In genomic region chr15:23566070-23567050, GRCh38 we compare ENCODE assay signal across 8 cellular contexts. TPM values are rescaled to one million over a fixed set of nuclear protein-coding genes. Genes with fewer than 3 reads are reported as not detected.
DNase-seq lines count a peak whose midpoint lies in the region; ATAC-seq and TF ChIP-seq lines count a peak whose summit lies in the region.

No MANE protein-coding gene starts in this region.

- no peak for ATAC-seq in PC-3

- peak; percentile 57 for DNase-seq in activated CD8-positive, alpha-beta memory T cell treated with anti-CD3 and anti-CD28 coated beads for 24 hours
- no peak for DNase-seq in activated CD8-positive, alpha-beta memory T cell treated with anti-CD3 and anti-CD28 coated beads, Interleukin-2, amount 50 U/mL, for 48 hours
- peak; percentile 68 for DNase-seq in PC-3
- peak; percentile 15 for DNase-seq in astrocyte of the cerebellum (ENCODE audit: low read depth)
- DNase-seq in ovary = peak in 1 of 5 donors; percentile 15
- DNase-seq in iPS-NIHi11 (ENCODE audit: low spot score) = no peak
- no peak for DNase-seq in RWPE1 (ENCODE audit: low spot score)
- no peak for DNase-seq in SKM-1 treated with dmso at 0.1 percent for 144 hours (lab: John Stamatoyannopoulos, UW; ENCODE audit: unreplicated experiment)

- TF ChIP-seq POLR2A in ovary (IDR thresholded peaks at IDR 0.05) = no peak

- CTCF ChIA-PET in PC-3 (lab: Charles Lee) (no interaction called here), RWPE1 (lab: Yijun Ruan, JAX) (no interaction called here)

- no peaks in the 10 kb centered on the region for H3K9me2 ChIP-seq in PC-3 (replicated peaks; ENCODE audit: low read length)

- peak overlapping the region; percentile 27; the same call in 1 of the 2 replicates for H3K9ac ChIP-seq in PC-3 (ENCODE audit: low read length)

- H3F3A ChIP-seq in PC-3 (ENCODE audit: low read length, unreplicated experiment) = no peaks in the 10 kb centered on the region

- POLR2A ChIA-PET in PC-3 (lab: Charles Lee; ENCODE audit: unreplicated experiment) (no interaction called here), RWPE1 (lab: Yijun Ruan, JAX; ENCODE audit: low non-redundant PET) (no interaction called here)

- H3K4me2 ChIP-seq in PC-3 (ENCODE audit: low read length) = 0 out of 2 replicates have a peak overlapping the region, but pooled peaks have one; percentile 30

- BruUV-seq in PC-3 (replicated peaks; lab: Mats Ljungman, UMichigan) = no TSS peak

- H3K9me3 ChIP-seq in PC-3 (ENCODE audit: low read length) = no peaks in the 10 kb centered on the region
- no peaks in the 10 kb centered on the region for H3K9me3 ChIP-seq in ovary

- H3K27ac ChIP-seq in PC-3 (ENCODE audit: low read length) = peak overlapping the region; percentile 46
- H3K27ac ChIP-seq in ovary = no peak overlapping the region
- no peak overlapping the region for H3K27ac ChIP-seq in RWPE1

- no peaks in the 10 kb centered on the region for H4K20me1 ChIP-seq in PC-3 (ENCODE audit: low read length)

- TF ChIP-seq EP300 in ovary (IDR thresholded peaks at IDR 0.05) = no peak

- H3K27me3 ChIP-seq in PC-3 (ENCODE audit: low read length) = no peaks in the 10 kb centered on the region
- no peaks in the 10 kb centered on the region for H3K27me3 ChIP-seq in ovary

- no peak overlapping the region for H2AFZ ChIP-seq in PC-3 (ENCODE audit: low read length)

- no peak for TF ChIP-seq CTCF in PC-3 (conservative IDR thresholded peaks at IDR 0.05; ENCODE audit: low read depth, low read length)
- no peak for TF ChIP-seq CTCF in astrocyte of the cerebellum (IDR thresholded peaks at IDR 0.05; ENCODE audit: low read depth, low read length, missing control alignments)
- no peak for TF ChIP-seq CTCF in ovary (IDR thresholded peaks at IDR 0.05)
- TF ChIP-seq CTCF in RWPE1 (conservative IDR thresholded peaks at IDR 0.05; ENCODE audit: low read depth) = no peak

- in situ Hi-C loops in astrocyte of the cerebellum (cut with HindIII; ENCODE audit: low sequenced_read_pairs) = no loop called here

- H3K4me3 ChIP-seq in PC-3 (ENCODE audit: low read length) (0 out of 2 replicates have a peak overlapping the region, but pooled peaks have one; percentile 5), astrocyte of the cerebellum (ENCODE audit: low read depth, low read length) (peak overlapping the region; percentile 80), ovary (peak overlapping the region; percentile 18)

- H3K36me3 ChIP-seq in PC-3 (ENCODE audit: low read depth, low read length) (no peaks in the 10 kb centered on the region), ovary (no peaks in the 10 kb centered on the region)

- intact Hi-C loops in PC-3 (cut with micrococcal nuclease) = no loop called here
- intact Hi-C loops in ovary (cut with DNase I) = no loop called here

- H3K4me1 ChIP-seq in PC-3 (ENCODE audit: insufficient read depth, low read length) (0 out of 2 replicates have a peak, but pooled peaks cover 3% of the 10 kb centered on the region), ovary (ENCODE audit: insufficient read depth) (no peaks in the 10 kb centered on the region)

- 79 to 89% (median 86%) methylated on average over 31 of the region's 31 CpGs for WGBS in ovary, 3 donors

- H3K79me2 ChIP-seq in PC-3 (ENCODE audit: low read length) = no peaks in the 10 kb centered on the region

RNA-seq across cellular contexts. Expression of gene MKRN3, which starts 0.9 kb away (rescaled TPM):
- total RNA-seq in PC-3 (2014; rRNA removed) (0.18 and 1.8 TPM in 2 replicates), ovary (1 to 10 TPM in 2 of 7 donors, under 1 TPM in 2, not detected in 3; 0.48 to 2.2 (median 1.3) TPM)
- under 1 TPM; 0.38 to 0.61 TPM for polyA plus RNA-seq in ovary

Comparison
In these comparisons a context has a peak if more than half of its experiments do, and no peak if none do; other contexts are left out.
1. DNase-seq: peak in activated CD8-positive, alpha-beta memory T cell treated with anti-CD3 and anti-CD28 coated beads for 24 hours (single experiment), PC-3 (single experiment) and astrocyte of the cerebellum (single experiment); none in activated CD8-positive, alpha-beta memory T cell treated with anti-CD3 and anti-CD28 coated beads, Interleukin-2, amount 50 U/mL, for 48 hours (single experiment), iPS-NIHi11 (single experiment), RWPE1 (single experiment) and SKM-1 treated with dmso at 0.1 percent for 144 hours (single experiment).
2. H3K4me3 ChIP-seq: peak in every context shown above with its lines; median percentile 80 in astrocyte of the cerebellum; 18 in ovary; 5 in PC-3.